Comparison of ENCODE assay signal across 9 cellular contexts in genomic region chr2:223674998-223675609, GRCh38.
DNase-seq lines count a peak whose midpoint lies in the region; ATAC-seq, FAIRE-seq and TF ChIP-seq lines count a peak whose summit lies in the region.
"Had no signal": no experiment of that assay in that cellular context is flagged by ENCODE, and none has a peak within 500 bp of the region (broad histone marks: within the 10 kb centered on the region; RNA-seq: fewer than 3 reads in every experiment).

No MANE protein-coding gene starts in this region.

- H3K79me2 ChIP-seq in HepG2 (ENCODE audit: insufficient read depth, low read length) = no peaks in the 10 kb centered on the region

- DNase-seq in BJ (ENCODE audit: low read depth) = no peak
- peak; percentile 38 for DNase-seq in HFFc6
- DNase-seq in amniotic stem cell (lab: John Stamatoyannopoulos, UW) = peak; percentile 7
- DNase-seq in HepG2 (ENCODE audit: low spot score) = peak; percentile 30
- no peak for DNase-seq in globus pallidus (ENCODE audit: low spot score)
- no peak for DNase-seq in GDM1 (lab: John Stamatoyannopoulos, UW)
- DNase-seq: posterior cingulate gyrus had no signal

- H3K4me3 Mint-ChIP-seq in HFFc6 = no peak overlapping the region

- H3K36me3 ChIP-seq in BJ (ENCODE audit: control insufficient read depth, insufficient read depth, low read length) (no peaks in the 10 kb centered on the region), HepG2 (replicated peaks in 1 of 2; ENCODE audit: control insufficient read depth in 1 of 2, insufficient read depth in 2 of 2, low read length in 2 of 2) (no peaks in the 10 kb centered on the region)

- H2AFZ ChIP-seq in HepG2 (ENCODE audit: low read length) = no peak overlapping the region

- peaks cover 7% of the 10 kb centered on the region for H3K4me1 Mint-ChIP-seq in HFFc6 (ENCODE audit: low read depth)

- no peak for TF ChIP-seq POLR2A in HepG2 (IDR thresholded peaks at IDR 0.05; ENCODE audit: insufficient read depth in 1 of 2, low read depth in 2 of 2, low read length in 2 of 2)

- no peak overlapping the region for H3K9ac ChIP-seq in HepG2 (ENCODE audit: insufficient read depth, low read depth, low read length)

- TF ChIP-seq CTCF in BJ (IDR thresholded peaks at IDR 0.05; ENCODE audit: insufficient read depth, low read depth, low read length) (peak; percentile 70), HFFc6 (IDR thresholded peaks at IDR 0.05) (peak; percentile 85), HepG2 (CRISPR knock-in tag; IDR thresholded peaks at IDR 0.05) (peak; percentile 71)

- TF ChIP-seq RAD21 in HepG2 (CRISPR knock-in tag; IDR thresholded peaks at IDR 0.05) = no peak

- peak; percentile 96 for ATAC-seq in HepG2
- no peak for ATAC-seq in GM19035 (IDR thresholded peaks at IDR 0.05; ENCODE audit: unreplicated experiment)
- ATAC-seq in GM21786 (IDR thresholded peaks at IDR 0.05; ENCODE audit: unreplicated experiment) = no peak

- FAIRE-seq in HepG2 (lab: Jason Lieb, UNC) = peak; percentile 64

- intact Hi-C loops in HepG2 (cut with micrococcal nuclease; ENCODE audit: unreplicated experiment) = loop anchor here (1.0 kb wide), 2 partner anchors 123 to 185 kb away; no protein-coding TSS in a partner anchor

- peaks cover 3% of the 10 kb centered on the region; the same call in 1 of the 2 replicates for H3K27me3 Mint-ChIP-seq in HFFc6 (ENCODE audit: insufficient read depth)

- POLR2A ChIA-PET in BJ (lab: Charles Lee) (no interaction called here), HepG2 (lab: Yijun Ruan, JAX) (no interaction called here)

- no peak overlapping the region for H3K4me2 ChIP-seq in HepG2 (ENCODE audit: low read depth, low read length)

- no peak overlapping the region for H3K27ac ChIP-seq in HepG2 (ENCODE audit: extremely low read length, insufficient read depth, low read length)

- H3K27ac Mint-ChIP-seq in HFFc6 = no peak overlapping the region

- H3K9me3 Mint-ChIP-seq in HFFc6 = no peaks in the 10 kb centered on the region

- H3K4me3 ChIP-seq in BJ (ENCODE audit: low read depth, low read length) = no peak overlapping the region
- H3K4me3 ChIP-seq in HepG2 (replicated peaks in 1 of 3; ENCODE audit: insufficient read depth in 1 of 3, low read depth in 2 of 3, low read length in 3 of 3) = no peak overlapping the region

- TF ChIP-seq EP300 in HepG2 (IDR thresholded peaks at IDR 0.05; ENCODE audit: low read depth in 2 of 2, low read length in 2 of 2) (no peak), HepG2 (CRISPR knock-in tag; IDR thresholded peaks at IDR 0.05; ENCODE audit: borderline replicate concordance) (no peak)

- in situ Hi-C loops in HepG2 (cut with HindIII; ENCODE audit: extremely low pct_ligation_motif_present, low pct_unique_long_range_greater_than_20kb) = no loop called here

- H3K27me3 ChIP-seq in BJ (ENCODE audit: control insufficient read depth, insufficient read depth, low read length) = no peaks in the 10 kb centered on the region
- no peaks in the 10 kb centered on the region for H3K27me3 ChIP-seq in HepG2 (ENCODE audit: control insufficient read depth in 1 of 2, insufficient read depth in 2 of 2, low read length in 2 of 2)

- CTCF ChIA-PET in BJ (lab: Yijun Ruan, JAX) = interaction anchor here (0.5 to 2.1 kb wide), 12 partner anchors 9 to 428 kb away, joined by 3 to 16 read pairs (median 4); no protein-coding TSS in a partner anchor
- CTCF ChIA-PET in HepG2 (lab: Yijun Ruan, JAX; ENCODE audit: low intra/inter-chr PET ratio, low total read pairs) = interaction anchor here (1.5 kb wide), 1 partner anchor 123 kb away, joined by 9 read pairs; no protein-coding TSS in a partner anchor

- 2% methylated on average over 5 of the region's 5 CpGs for WGBS in HepG2 (ENCODE audit: low lambda C conversion rate)

- H3K9me3 ChIP-seq in HepG2 (ENCODE audit: low read length) = no peaks in the 10 kb centered on the region

- BruUV-seq in HepG2 (replicated peaks; lab: Mats Ljungman, UMichigan) = no TSS peak

- H3K36me3 Mint-ChIP-seq in HFFc6 (ENCODE audit: low read depth) = no peaks in the 10 kb centered on the region

- no peaks in the 10 kb centered on the region for H3K4me1 ChIP-seq in HepG2 (ENCODE audit: insufficient read depth, low read length)

- no peaks in the 10 kb centered on the region for H4K20me1 ChIP-seq in HepG2 (ENCODE audit: insufficient read depth, low read length)

TF ChIP-seq in HepG2, 621 proteins besides CTCF, POLR2A, EP300 and RAD21:
- TF ChIP-seq SMC3 (IDR thresholded peaks at IDR 0.05; ENCODE audit: low read length) (peak; percentile 74), ZNF564 (CRISPR knock-in tag; IDR thresholded peaks at IDR 0.05) (no peak), STAG1 (CRISPR knock-in tag; IDR thresholded peaks at IDR 0.05) (peak; percentile 70), MAFK (conservative IDR thresholded peaks at IDR 0.05 in 1 of 2, IDR thresholded peaks at IDR 0.05 in 1 of 2; ENCODE audit: low read length in 2 of 2) (0 out of 4 replicates have a peak, but pooled peaks of 1 of the 2 experiments have one; percentile 1), ZNF3 (CRISPR knock-in tag; IDR thresholded peaks at IDR 0.05) (no peak), MAFF (IDR thresholded peaks at IDR 0.05; ENCODE audit: low read depth, low read length) (peak; percentile 18; the same call in 1 of the 2 replicates), DRAP1 (CRISPR knock-in tag; IDR thresholded peaks at IDR 0.05) (no peak), ETV6 (CRISPR knock-in tag; conservative IDR thresholded peaks at IDR 0.05) (no peak), ZNF362 (CRISPR knock-in tag; IDR thresholded peaks at IDR 0.05; ENCODE audit: borderline replicate concordance) (peak; percentile 57; the same call in 1 of the 2 replicates)

Comparison
In these comparisons a context has a peak if more than half of its experiments do, and no peak if none do; other contexts are left out.
1. DNase-seq: peak in HFFc6 (single experiment), amniotic stem cell (single experiment) and HepG2 (single experiment); none in BJ (single experiment), globus pallidus (single experiment) and GDM1 (single experiment).
2. Peak in every context shown above with its lines, with median percentiles within 50 percentile points of each other: CTCF ChIP-seq.